12 cellular contexts compared by ENCODE assay signal in the genomic region with DNA sequence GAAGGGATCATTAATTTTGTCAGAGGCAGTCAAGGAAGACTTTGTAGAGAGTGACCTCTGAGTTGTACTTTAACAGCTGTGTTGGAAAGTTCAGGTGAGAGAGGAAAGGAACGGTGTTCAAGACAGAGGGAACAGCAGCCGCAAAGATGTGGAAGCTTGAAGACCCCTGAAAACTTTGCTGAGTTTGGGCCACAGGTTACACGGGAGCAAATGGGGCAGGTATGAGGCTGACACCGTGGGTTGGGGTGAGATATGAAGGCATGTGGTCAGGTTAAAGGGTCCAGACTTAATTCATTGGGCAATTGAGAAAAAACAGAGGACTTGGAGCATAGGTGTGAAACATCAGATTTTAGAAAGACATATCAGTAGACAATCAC.
DNase-seq lines count a peak whose midpoint lies in the region; ATAC-seq and TF ChIP-seq lines count a peak whose summit lies in the region.
"Had no signal": no experiment of that assay in that cellular context is flagged by ENCODE, and none has a peak within 500 bp of the region (broad histone marks: within the 10 kb centered on the region; RNA-seq: fewer than 3 reads in every experiment).

No MANE protein-coding gene starts in this region.

- H3K9me3 Mint-ChIP-seq in activated naive CD4-positive, alpha-beta T cell treated with anti-CD3 and anti-CD28 coated beads for 36 hours, result no peaks in the 10 kb centered on the region
- H3K9me3 Mint-ChIP-seq in activated CD4-positive, alpha-beta memory T cell treated with anti-CD3 and anti-CD28 coated beads for 36 hours, result no peaks in the 10 kb centered on the region

- POLR2A ChIA-PET in PC-3 (lab: Charles Lee; ENCODE audit: unreplicated experiment), result no interaction called here
- POLR2A ChIA-PET in activated CD4-positive, alpha-beta memory T cell treated with anti-CD3 and anti-CD28 coated beads for 36 hours (lab: Charles Lee), result no interaction called here

- H3K4me1 ChIP-seq in PC-3 (ENCODE audit: insufficient read depth, low read length) (peaks cover 68% of the 10 kb centered on the region), foreskin keratinocyte (peaks cover 43% of the 10 kb centered on the region), stomach (peaks cover 36 to 74% (median 58%) of the 10 kb centered on the region in 4 donors)

- TSS peak; percentile 6 for BruUV-seq in PC-3 (replicated peaks; lab: Mats Ljungman, UMichigan)

- no peaks in the 10 kb centered on the region for H3K36me3 ChIP-seq in PC-3 (ENCODE audit: low read depth, low read length)
- no peaks in the 10 kb centered on the region for H3K36me3 ChIP-seq in stomach

- DNase-seq in activated naive CD4-positive, alpha-beta T cell treated with anti-CD3 and anti-CD28 coated beads for 36 hours, result no peak
- DNase-seq in activated naive CD4-positive, alpha-beta T cell treated with anti-CD3 and anti-CD28 coated beads, Interleukin-2, amount 50 U/mL, for 16 hours, result no peak
- DNase-seq in PC-3 (no peak), foreskin keratinocyte (no peak), stomach (no peak), ACHN (no peak), NCI-H128 (lab: John Stamatoyannopoulos, UW; ENCODE audit: unreplicated experiment) (no peak)
- DNase-seq in activated CD4-positive, alpha-beta memory T cell treated with anti-CD3 and anti-CD28 coated beads for 36 hours, result no peak
- DNase-seq: activated gamma-delta T cell; MM.1S; naive thymus-derived CD4-positive, alpha-beta T cell; T-helper 9 cell had no signal

- H3K27me3 ChIP-seq in PC-3 (ENCODE audit: low read length), result no peaks in the 10 kb centered on the region
- no peaks in the 10 kb centered on the region for H3K27me3 ChIP-seq in foreskin keratinocyte
- no peaks in the 10 kb centered on the region for H3K27me3 ChIP-seq in stomach

- no peak for TF ChIP-seq EP300 in stomach (IDR thresholded peaks at IDR 0.05)

- no peak for TF ChIP-seq POLR2A in stomach (IDR thresholded peaks at IDR 0.05)

- no peaks in the 10 kb centered on the region for H4K20me1 ChIP-seq in PC-3 (ENCODE audit: low read length)

- no peaks in the 10 kb centered on the region for H3K9me2 ChIP-seq in PC-3 (replicated peaks; ENCODE audit: low read length)

- H3K4me3 ChIP-seq in PC-3 (ENCODE audit: low read length), result no peak overlapping the region
- no peak overlapping the region for H3K4me3 ChIP-seq in stomach

- peaks cover 51% of the 10 kb centered on the region for H3K4me1 Mint-ChIP-seq in activated naive CD4-positive, alpha-beta T cell treated with anti-CD3 and anti-CD28 coated beads for 36 hours (ENCODE audit: low read depth)
- peaks cover 30% of the 10 kb centered on the region for H3K4me1 Mint-ChIP-seq in activated CD4-positive, alpha-beta memory T cell treated with anti-CD3 and anti-CD28 coated beads for 36 hours (ENCODE audit: low read depth)

- intact Hi-C loops in activated naive CD4-positive, alpha-beta T cell treated with anti-CD3 and anti-CD28 coated beads for 36 hours (cut with micrococcal nuclease), result loop anchor here (1.0 to 5.0 kb wide), 6 partner anchors 9 to 159 kb away; no protein-coding TSS in a partner anchor
- intact Hi-C loops in PC-3 (cut with micrococcal nuclease) (loop anchor here (1.0 to 10.0 kb wide), 4 partner anchors 12 to 397 kb away; no protein-coding TSS in a partner anchor), stomach (cut with DNase I; ENCODE audit: low total_unique reads) (no loop called here)
- intact Hi-C loops in activated CD4-positive, alpha-beta memory T cell treated with anti-CD3 and anti-CD28 coated beads for 36 hours (cut with micrococcal nuclease), result loop anchor here (1.0 kb wide), 1 partner anchor 8 kb away; no protein-coding TSS in a partner anchor

- peak overlapping the region; percentile 100 for H3K27ac ChIP-seq in PC-3 (ENCODE audit: low read length)
- H3K27ac ChIP-seq in foreskin keratinocyte, result peak overlapping the region; percentile 98
- peak overlapping the region in 4 of 5 donors; percentile 58 to 93 (median 76) for H3K27ac ChIP-seq in stomach

- no peaks in the 10 kb centered on the region for H3K36me3 Mint-ChIP-seq in activated naive CD4-positive, alpha-beta T cell treated with anti-CD3 and anti-CD28 coated beads for 36 hours (ENCODE audit: low read depth)
- H3K36me3 Mint-ChIP-seq in activated CD4-positive, alpha-beta memory T cell treated with anti-CD3 and anti-CD28 coated beads for 36 hours, result no peaks in the 10 kb centered on the region

- H3K9ac ChIP-seq in PC-3 (ENCODE audit: low read length), result peak overlapping the region; percentile 80

- no peaks in the 10 kb centered on the region for H3K9me3 ChIP-seq in PC-3 (ENCODE audit: low read length)
- H3K9me3 ChIP-seq in stomach, result no peaks in the 10 kb centered on the region

- CTCF ChIA-PET in activated naive CD4-positive, alpha-beta T cell treated with anti-CD3 and anti-CD28 coated beads for 36 hours (lab: Charles Lee), result interaction anchor here (0.6 kb wide), 1 partner anchor 33 kb away, joined by 3 read pairs; no protein-coding TSS in a partner anchor
- CTCF ChIA-PET in PC-3 (lab: Charles Lee), result no interaction called here
- CTCF ChIA-PET in activated CD4-positive, alpha-beta memory T cell treated with anti-CD3 and anti-CD28 coated beads for 36 hours (lab: Charles Lee), result interaction anchor here (1.0 kb wide), 1 partner anchor 47 kb away, joined by 3 read pairs; no protein-coding TSS in a partner anchor

- ATAC-seq in PC-3 (no peak), foreskin keratinocyte (no peak)

- H3K4me3 Mint-ChIP-seq in activated naive CD4-positive, alpha-beta T cell treated with anti-CD3 and anti-CD28 coated beads for 36 hours, result no peak overlapping the region
- H3K4me3 Mint-ChIP-seq in activated CD4-positive, alpha-beta memory T cell treated with anti-CD3 and anti-CD28 coated beads for 36 hours, result no peak overlapping the region

- peak overlapping the region; percentile 24 for H3K4me2 ChIP-seq in PC-3 (ENCODE audit: low read length)

- no peak overlapping the region for H2AFZ ChIP-seq in PC-3 (ENCODE audit: low read length)

- H3F3A ChIP-seq in PC-3 (ENCODE audit: low read length, unreplicated experiment), result peaks cover 7% of the 10 kb centered on the region

- H3K79me2 ChIP-seq in PC-3 (ENCODE audit: low read length), result no peaks in the 10 kb centered on the region

- TF ChIP-seq CTCF in PC-3 (conservative IDR thresholded peaks at IDR 0.05; ENCODE audit: low read depth, low read length), result no peak
- TF ChIP-seq CTCF in foreskin keratinocyte (conservative IDR thresholded peaks at IDR 0.05), result no peak
- TF ChIP-seq CTCF in stomach (IDR thresholded peaks at IDR 0.05), result no peak

- H3K27ac Mint-ChIP-seq in activated naive CD4-positive, alpha-beta T cell treated with anti-CD3 and anti-CD28 coated beads for 36 hours, result peak overlapping the region; percentile 77
- no peak overlapping the region for H3K27ac Mint-ChIP-seq in activated CD4-positive, alpha-beta memory T cell treated with anti-CD3 and anti-CD28 coated beads for 36 hours

- WGBS in stomach, 5 donors, result 80 to 96% (median 81%) methylated on average over 4 of the region's 4 CpGs

- in situ Hi-C loops in ACHN (cut with HindIII; ENCODE audit: low pct_ligation_motif_present, low pct_unique_long_range_greater_than_20kb, low sequenced_read_pairs), result no loop called here

- H3K27me3 Mint-ChIP-seq in activated naive CD4-positive, alpha-beta T cell treated with anti-CD3 and anti-CD28 coated beads for 36 hours (ENCODE audit: low read depth), result peaks cover 5% of the 10 kb centered on the region
- peaks cover 10% of the 10 kb centered on the region for H3K27me3 Mint-ChIP-seq in activated CD4-positive, alpha-beta memory T cell treated with anti-CD3 and anti-CD28 coated beads for 36 hours
